ENCODE assay signal across 21 cellular contexts in the genomic region with DNA sequence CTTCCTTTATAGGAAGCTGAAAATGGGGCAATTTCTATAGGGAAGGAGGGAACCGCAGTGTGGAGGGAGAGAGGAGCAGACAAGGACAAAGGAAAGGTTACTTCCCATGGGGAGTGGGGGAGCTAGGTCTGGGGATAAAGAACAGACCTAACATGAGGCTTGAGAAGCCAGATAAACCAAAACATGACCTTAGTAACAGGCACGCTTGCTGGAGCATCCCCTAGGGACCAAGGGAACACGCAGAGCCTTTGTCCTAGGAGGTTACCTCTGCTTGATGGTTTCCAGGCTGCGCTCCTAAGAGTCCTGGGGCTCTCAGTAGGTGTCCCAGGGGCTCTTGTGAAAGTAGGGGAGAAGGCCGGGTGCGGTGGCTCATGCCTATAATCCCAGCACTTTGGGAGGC.
"Had no signal": no experiment of that assay in that cellular context is flagged by ENCODE, and none has a peak within 500 bp of the region (broad histone marks: within the 10 kb centered on the region; RNA-seq: fewer than 3 reads in every experiment).

No MANE protein-coding gene starts in this region.

- H3K4me1 ChIP-seq: left ventricle myocardium inferior, right atrium auricular region, right lobe of liver, tibial nerve, uterus had no signal

- H3K4me2 ChIP-seq: smooth muscle cell had no signal

- H3K9me3 ChIP-seq: left ventricle myocardium inferior, mucosa of descending colon, ovary, right atrium auricular region, right lobe of liver, tibial nerve, uterus had no signal

- H3K27ac ChIP-seq: left ventricle myocardium inferior, ovary, right atrium auricular region, right lobe of liver, tibial nerve, uterus had no signal

- DNase-seq: islet precursor cell; left ventricle myocardium inferior; midbrain; mucosa of descending colon; naive thymus-derived CD4-positive, alpha-beta T cell; ovary; right lobe of liver; stimulated activated CD4-positive, alpha-beta T cell treated with anti-CD3 and anti-CD28 coated beads, Interleukin-1b, Interleukin-23, amount 100 ng/mL, for 48 hours; stimulated activated CD4-positive, alpha-beta T cell treated with anti-CD3 and anti-CD28 coated beads, Interleukin-2, amount 100 ng/mL, for 48 hours; stimulated activated CD4-positive, alpha-beta T cell treated with anti-CD3 and anti-CD28 coated beads, Interleukin-4, amount 100 ng/mL, for 4 hours; stimulated activated CD8-positive, alpha-beta memory T cell treated with anti-CD3 and anti-CD28 coated beads, Interleukin-4, amount 100 ng/mL, for 48 hours; stimulated activated naive CD4-positive, alpha-beta T cell treated with Interleukin-2 at 50 U/mL for 16 hours; stimulated activated naive CD8-positive, alpha-beta T cell treated with anti-CD3 and anti-CD28 coated beads, Interleukin-15, amount 100 ng/mL, for 72 hours; substantia nigra; uterus had no signal

- ATAC-seq: mucosa of descending colon; naive thymus-derived CD4-positive, alpha-beta T cell; natural killer cell treated with Interleukin-12 subunit alpha and Interleukin-12 subunit beta and Interleukin-15 and Interleukin-18, amount 100 ng/mL, for 72 hours; right lobe of liver; stimulated activated memory B cell treated with anti-CD40 and anti-IgM and Interleukin-4, amounts not matched to agents 10 μg/mL and 1 μg/mL and 100 μg/mL, for 72 hours; stimulated activated naive CD8-positive, alpha-beta T cell treated with anti-CD3 and anti-CD28 coated beads, Interleukin-15, amount 100 ng/mL, for 72 hours had no signal

- H3K4me3 ChIP-seq: left ventricle myocardium inferior, lung, mucosa of descending colon, ovary, right atrium auricular region, right lobe of liver, smooth muscle cell, tibial nerve, uterus had no signal

- H3K27me3 ChIP-seq: ovary, right atrium auricular region, right lobe of liver, tibial nerve, uterus had no signal

- H3K36me3 ChIP-seq: left ventricle myocardium inferior, ovary, right atrium auricular region, right lobe of liver, tibial nerve, uterus had no signal
